In the genomic region with DNA sequence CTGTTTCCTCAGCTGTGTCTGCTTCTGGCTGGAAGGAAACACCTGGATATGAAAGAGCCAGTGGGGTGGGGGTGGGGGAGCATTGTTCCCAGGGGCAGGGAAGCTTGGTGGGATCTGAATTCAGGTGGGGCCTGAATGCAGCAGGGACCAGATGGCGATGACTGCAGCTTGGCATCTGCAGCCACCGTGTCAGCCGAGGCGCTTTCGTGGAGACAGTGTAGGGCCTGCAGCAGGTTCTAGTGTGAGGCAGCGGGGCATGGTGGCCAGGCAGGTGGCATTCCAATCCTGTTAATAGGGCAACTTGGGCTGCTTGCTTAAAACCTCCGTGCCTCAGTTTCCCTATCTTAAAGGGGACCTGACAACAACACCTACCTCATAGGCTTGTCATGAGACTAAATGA, we compare ENCODE assay signal across 16 cellular contexts. TPM values are rescaled to one million over a fixed set of nuclear protein-coding genes. Genes with fewer than 3 reads are reported as not detected.
A peak's percentile ranks its signal among the peaks of the same experiment; 100 is the strongest.
DNase-seq lines count a peak whose midpoint lies in the region; ATAC-seq and TF ChIP-seq lines count a peak whose summit lies in the region.
"Had no signal": no experiment of that assay in that cellular context is flagged by ENCODE, and none has a peak within 500 bp of the region (broad histone marks: within the 10 kb centered on the region; RNA-seq: fewer than 3 reads in every experiment).

No MANE protein-coding gene starts in this region.

- H3K4me3 ChIP-seq in BLaER1 (no peak overlapping the region), GM12875 (ENCODE audit: low read depth, low read length) (peak overlapping the region; percentile 89)
- H3K4me3 ChIP-seq: MG63 had no signal

- CTCF ChIA-PET in activated CD4-positive, alpha-beta memory T cell treated with anti-CD3 and anti-CD28 coated beads for 36 hours (lab: Charles Lee): interaction anchor here (0.6 kb wide), 1 partner anchor 81 kb away, joined by 3 read pairs; no protein-coding TSS in a partner anchor
- CTCF ChIA-PET in activated CD4-positive, alpha-beta memory T cell treated with anti-CD3 and anti-CD28 coated beads, Interleukin-2, amount 10 ng/mL, durations not matched to agents 7 days and 5 days (lab: Charles Lee): interaction anchor here (0.7 kb wide), 1 partner anchor 10 kb away, joined by 3 read pairs; no protein-coding TSS in a partner anchor

- H3K27ac ChIP-seq in BLaER1: peak overlapping the region; percentile 33

- no peak overlapping the region for H3K4me3 Mint-ChIP-seq in activated CD4-positive, alpha-beta memory T cell treated with anti-CD3 and anti-CD28 coated beads for 36 hours
- H3K4me3 Mint-ChIP-seq in activated CD4-positive, alpha-beta memory T cell treated with anti-CD3 and anti-CD28 coated beads, Interleukin-2, amount 10 ng/mL, durations not matched to agents 7 days and 5 days: no peak overlapping the region

- H3K27ac Mint-ChIP-seq in activated CD4-positive, alpha-beta memory T cell treated with anti-CD3 and anti-CD28 coated beads for 36 hours: no peak overlapping the region
- H3K27ac Mint-ChIP-seq in activated CD4-positive, alpha-beta memory T cell treated with anti-CD3 and anti-CD28 coated beads, Interleukin-2, amount 10 ng/mL, durations not matched to agents 7 days and 5 days: no peak overlapping the region

- H3K9me3 Mint-ChIP-seq in activated CD4-positive, alpha-beta memory T cell treated with anti-CD3 and anti-CD28 coated beads for 36 hours: no peaks in the 10 kb centered on the region
- no peaks in the 10 kb centered on the region for H3K9me3 Mint-ChIP-seq in activated CD4-positive, alpha-beta memory T cell treated with anti-CD3 and anti-CD28 coated beads, Interleukin-2, amount 10 ng/mL, durations not matched to agents 7 days and 5 days

- no peaks in the 10 kb centered on the region for H3K36me3 ChIP-seq in BLaER1
- H3K36me3 ChIP-seq: MG63 had no signal

- POLR2A ChIA-PET in activated CD4-positive, alpha-beta memory T cell treated with anti-CD3 and anti-CD28 coated beads for 36 hours (lab: Charles Lee): interaction anchor here (1.0 kb wide), 1 partner anchor 28 kb away, joined by 3 read pairs; no protein-coding TSS in a partner anchor
- POLR2A ChIA-PET in activated CD4-positive, alpha-beta memory T cell treated with anti-CD3 and anti-CD28 coated beads, Interleukin-2, amount 10 ng/mL, durations not matched to agents 7 days and 5 days (lab: Charles Lee): interaction anchor here (0.8 kb wide), 1 partner anchor 11 kb away, joined by 3 read pairs; no protein-coding TSS in a partner anchor

- no peaks in the 10 kb centered on the region for H3K27me3 Mint-ChIP-seq in activated CD4-positive, alpha-beta memory T cell treated with anti-CD3 and anti-CD28 coated beads for 36 hours
- H3K27me3 Mint-ChIP-seq in activated CD4-positive, alpha-beta memory T cell treated with anti-CD3 and anti-CD28 coated beads, Interleukin-2, amount 10 ng/mL, durations not matched to agents 7 days and 5 days: peaks cover 2% of the 10 kb centered on the region

- TF ChIP-seq CTCF in GM12875 (IDR thresholded peaks at IDR 0.05; ENCODE audit: borderline replicate concordance, insufficient read depth, low read depth, low read length): no peak

- H3K4me1 Mint-ChIP-seq in activated CD4-positive, alpha-beta memory T cell treated with anti-CD3 and anti-CD28 coated beads for 36 hours (ENCODE audit: low read depth): peaks cover 39% of the 10 kb centered on the region
- peaks cover 37% of the 10 kb centered on the region for H3K4me1 Mint-ChIP-seq in activated CD4-positive, alpha-beta memory T cell treated with anti-CD3 and anti-CD28 coated beads, Interleukin-2, amount 10 ng/mL, durations not matched to agents 7 days and 5 days

- no peaks in the 10 kb centered on the region for H4K20me1 ChIP-seq in BLaER1

- H3K4me1 ChIP-seq in BLaER1: peaks cover 60% of the 10 kb centered on the region
- H3K4me1 ChIP-seq: Caco-2 had no signal

- intact Hi-C loops in activated CD4-positive, alpha-beta memory T cell treated with anti-CD3 and anti-CD28 coated beads for 36 hours (cut with micrococcal nuclease): no loop called here

- H3K27me3 ChIP-seq in BLaER1: no peaks in the 10 kb centered on the region
- H3K27me3 ChIP-seq: MG63 had no signal

- ATAC-seq in HG03457 (IDR thresholded peaks at IDR 0.05; ENCODE audit: unreplicated experiment) (no peak), GM21825 (IDR thresholded peaks at IDR 0.05; ENCODE audit: unreplicated experiment) (no peak)

- H3K4me2 ChIP-seq in BLaER1: peak overlapping the region; percentile 78

- no peak overlapping the region for H3K9ac ChIP-seq in BLaER1

- no peaks in the 10 kb centered on the region for H3K9me3 ChIP-seq in BLaER1
- H3K9me3 ChIP-seq: Caco-2, MG63 had no signal

- peak; percentile 3 for DNase-seq in activated CD4-positive, alpha-beta memory T cell treated with anti-CD3 and anti-CD28 coated beads for 36 hours
- no peak for DNase-seq in activated CD4-positive, alpha-beta memory T cell treated with anti-CD3 and anti-CD28 coated beads, Interleukin-2, amount 10 ng/mL, durations not matched to agents 7 days and 5 days
- DNase-seq in islet precursor cell (peak; percentile 32), GDM1 (lab: John Stamatoyannopoulos, UW) (no peak)
- DNase-seq: Caco-2, DMS53, KG1, MG63, NCI-H1092 treated with DMSO at 0.1 percent for 48 hours, NCI-H1694 treated with DMSO at 0.1 percent for 48 hours, NCI-H446 had no signal

- no peaks in the 10 kb centered on the region for H3K36me3 Mint-ChIP-seq in activated CD4-positive, alpha-beta memory T cell treated with anti-CD3 and anti-CD28 coated beads for 36 hours
- no peaks in the 10 kb centered on the region for H3K36me3 Mint-ChIP-seq in activated CD4-positive, alpha-beta memory T cell treated with anti-CD3 and anti-CD28 coated beads, Interleukin-2, amount 10 ng/mL, durations not matched to agents 7 days and 5 days (ENCODE audit: low read depth)

RNA-seq across cellular contexts. Expression of a gene that starts 1.7 kb away (rescaled TPM):
- total RNA-seq in activated CD4-positive, alpha-beta memory T cell treated with anti-CD3 and anti-CD28 coated beads for 36 hours: under 1 TPM; 0.63 to 0.71 TPM
- total RNA-seq in activated CD4-positive, alpha-beta memory T cell treated with anti-CD3 and anti-CD28 coated beads, Interleukin-2, amount 10 ng/mL, durations not matched to agents 7 days and 5 days: 1 to 10 TPM; 2.0 to 2.2 TPM
- total RNA-seq: Caco-2, H4 had no signal

Comparison
In these comparisons a context has a peak if more than half of its experiments do, and no peak if none do; other contexts are left out.
1. DNase-seq: peak in activated CD4-positive, alpha-beta memory T cell treated with anti-CD3 and anti-CD28 coated beads for 36 hours (single experiment) and islet precursor cell (single experiment); none in activated CD4-positive, alpha-beta memory T cell treated with anti-CD3 and anti-CD28 coated beads, Interleukin-2, amount 10 ng/mL, durations not matched to agents 7 days and 5 days (single experiment) and GDM1 (single experiment).